ENCODE assay signal across 8 cellular contexts in genomic region chr4:26719954-26720552, GRCh38.
A peak's percentile ranks its signal among the peaks of the same experiment; 100 is the strongest.
DNase-seq lines count a peak whose midpoint lies in the region; ATAC-seq and TF ChIP-seq lines count a peak whose summit lies in the region.

No MANE protein-coding gene starts in this region.

- no peak overlapping the region for H2AFZ ChIP-seq in PC-9

- H3K9me2 ChIP-seq in PC-9 (ENCODE audit: insufficient read depth), result no peaks in the 10 kb centered on the region

- intact Hi-C loops in left ventricle myocardium superior (cut with micrococcal nuclease) (loop anchor here (10.0 kb wide), 1 partner anchor 265 kb away; no protein-coding TSS in a partner anchor), PC-9 (cut with micrococcal nuclease; ENCODE audit: unreplicated experiment) (loop anchor here (1.0 to 10.0 kb wide), 4 partner anchors 135 to 388 kb away; no protein-coding TSS in a partner anchor), upper lobe of right lung (cut with DNase I) (loop anchor here (10.0 kb wide), 1 partner anchor 255 kb away; no protein-coding TSS in a partner anchor)

- DNase-seq in right atrium auricular region (ENCODE audit: low spot score) (no peak), left ventricle myocardium superior (no peak), PC-9 (no peak), fibroblast of villous mesenchyme (ENCODE audit: low read depth) (peak; percentile 40), upper lobe of right lung (no peak), activated gamma-delta T cell (lab: John Stamatoyannopoulos, UW) (no peak)

- BruUV-seq in PC-9 (replicated peaks; lab: Mats Ljungman, UMichigan), result no TSS peak

- no peaks in the 10 kb centered on the region for H3K79me2 ChIP-seq in PC-9 (ENCODE audit: low read depth)

- H3K4me3 ChIP-seq in right atrium auricular region (no peak overlapping the region), PC-9 (no peak overlapping the region), fibroblast of villous mesenchyme (ENCODE audit: low read depth, low read length) (no peak overlapping the region), upper lobe of right lung (no peak overlapping the region)

- H3K27ac ChIP-seq in right atrium auricular region (no peak overlapping the region), PC-9 (no peak overlapping the region), upper lobe of right lung (no peak overlapping the region)

- no peaks in the 10 kb centered on the region for H3F3A ChIP-seq in PC-9 (ENCODE audit: insufficient read depth, low read depth)

- no peaks in the 10 kb centered on the region for H3K27me3 ChIP-seq in right atrium auricular region
- no peaks in the 10 kb centered on the region for H3K27me3 ChIP-seq in PC-9 (ENCODE audit: insufficient read depth, low read depth)
- H3K27me3 ChIP-seq in upper lobe of right lung, result no peaks in the 10 kb centered on the region

- H3K9me3 ChIP-seq in right atrium auricular region (no peaks in the 10 kb centered on the region), PC-9 (ENCODE audit: insufficient read depth, low read depth) (no peaks in the 10 kb centered on the region), upper lobe of right lung (no peaks in the 10 kb centered on the region)

- ATAC-seq in left ventricle myocardium superior (no peak), upper lobe of right lung (no peak), GM18520 (IDR thresholded peaks at IDR 0.05; ENCODE audit: unreplicated experiment) (no peak), HG03439 (IDR thresholded peaks at IDR 0.05; ENCODE audit: unreplicated experiment) (no peak)

- TF ChIP-seq CTCF in right atrium auricular region (IDR thresholded peaks at IDR 0.05), result peak; percentile 23 to 71
- peak; percentile 74 for TF ChIP-seq CTCF in PC-9 (conservative IDR thresholded peaks at IDR 0.05)
- peak; percentile 64 for TF ChIP-seq CTCF in fibroblast of villous mesenchyme (IDR thresholded peaks at IDR 0.05; ENCODE audit: insufficient read depth, low read depth, low read length)
- TF ChIP-seq CTCF in upper lobe of right lung (IDR thresholded peaks at IDR 0.05), result peak; percentile 66

- no peaks in the 10 kb centered on the region for H4K20me1 ChIP-seq in PC-9 (ENCODE audit: insufficient read depth)

- CTCF ChIA-PET in PC-9 (lab: Charles Lee), result interaction anchor here (0.6 kb wide), 1 partner anchor 279 kb away, joined by 4 read pairs; no protein-coding TSS in a partner anchor

- no peak overlapping the region for H3K4me2 ChIP-seq in PC-9

- POLR2A ChIA-PET in PC-9 (lab: Charles Lee; ENCODE audit: unreplicated experiment), result no interaction called here

- H3K36me3 ChIP-seq in right atrium auricular region, result no peaks in the 10 kb centered on the region
- H3K36me3 ChIP-seq in PC-9 (ENCODE audit: low read depth), result no peaks in the 10 kb centered on the region
- no peaks in the 10 kb centered on the region for H3K36me3 ChIP-seq in upper lobe of right lung

- H3K4me1 ChIP-seq in right atrium auricular region (no peaks in the 10 kb centered on the region), PC-9 (replicated peaks; ENCODE audit: insufficient read depth) (no peaks in the 10 kb centered on the region), upper lobe of right lung (no peaks in the 10 kb centered on the region)
